29 cellular contexts compared by ENCODE assay signal in the genomic region with DNA sequence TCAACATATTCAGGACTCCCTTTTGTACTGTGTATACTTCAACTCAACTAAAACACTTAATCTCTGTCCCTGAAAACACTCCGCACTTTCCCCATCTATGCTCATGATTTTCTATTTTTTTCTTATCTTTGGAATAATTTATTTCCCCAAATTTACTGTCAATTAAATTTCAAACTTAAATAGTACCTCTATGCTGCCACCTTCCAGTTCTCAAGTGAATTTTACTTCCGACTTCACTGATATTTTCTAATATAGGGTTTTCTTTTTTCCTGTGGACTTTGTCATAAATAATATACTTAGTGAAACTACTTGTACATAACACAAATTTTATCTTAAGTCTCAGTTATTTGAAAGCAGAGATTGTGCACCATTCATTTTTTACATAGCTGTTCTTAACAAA.
A peak's percentile ranks its signal among the peaks of the same experiment; 100 is the strongest.
DNase-seq lines count a peak whose midpoint lies in the region; ATAC-seq and TF ChIP-seq lines count a peak whose summit lies in the region.
"Had no signal": no experiment of that assay in that cellular context is flagged by ENCODE, and none has a peak within 500 bp of the region (broad histone marks: within the 10 kb centered on the region; RNA-seq: fewer than 3 reads in every experiment).

No MANE protein-coding gene starts in this region.

- H3K4me1 ChIP-seq in adipocyte (ENCODE audit: control insufficient read depth, insufficient read depth, low read length) (no peaks in the 10 kb centered on the region), osteoblast (ENCODE audit: insufficient read depth, low read length) (no peaks in the 10 kb centered on the region)
- H3K4me1 ChIP-seq: esophagus muscularis mucosa, prostate gland, stomach had no signal

- no peaks in the 10 kb centered on the region for H4K20me1 ChIP-seq in osteoblast (ENCODE audit: insufficient read depth, low read length)

- no peak overlapping the region for H3K4me3 ChIP-seq in adipocyte (ENCODE audit: low read length)
- no peak overlapping the region for H3K4me3 ChIP-seq in osteoblast (ENCODE audit: insufficient read depth, low read length)
- H3K4me3 ChIP-seq: esophagus muscularis mucosa, K562, lung, prostate gland, stomach had no signal

- no peak for ATAC-seq in HG03108 (IDR thresholded peaks at IDR 0.05; ENCODE audit: unreplicated experiment)
- ATAC-seq: activated naive CD8-positive, alpha-beta T cell treated with anti-CD3 and anti-CD28 coated beads, Interleukin-2, amount 50 U/mL, for 24 hours; K562; naive thymus-derived CD8-positive, alpha-beta T cell; Panc1; sciatic nerve had no signal

- H3K27ac ChIP-seq in osteoblast (ENCODE audit: low read depth, low read length), result no peak overlapping the region
- H3K27ac ChIP-seq: esophagus muscularis mucosa, prostate gland, stomach had no signal

- no peak for DNase-seq in AG09319 (ENCODE audit: extremely low read depth, low read depth)
- peak; percentile 4 for DNase-seq in HCEC 1CT
- DNase-seq in adipocyte (ENCODE audit: low read depth), result peak; percentile 22
- DNase-seq in osteoblast (ENCODE audit: insufficient read length, low spot score, missing footprints), result no peak
- no peak for DNase-seq in activated T-helper 2 cell treated with anti-CD3 and anti-CD28 coated beads, Interferon-gamma antibody, Interleukin-2, Interleukin-4, amounts not matched to agents 10 μg/mL and 5 μg/mL and 100 μg/mL, durations not matched to agents 14 hours and 24 hours and 36 hours (ENCODE audit: low spot score)
- no peak for DNase-seq in middle frontal gyrus (ENCODE audit: extremely low spot score, low spot score)
- DNase-seq: activated CD4-positive, alpha-beta T cell treated with anti-CD3 and anti-CD28 coated beads for 48 hours; activated naive CD8-positive, alpha-beta T cell treated with anti-CD3 and anti-CD28 coated beads, Interleukin-2, amount 50 U/mL, for 24 hours; activated T-cell treated with anti-CD3 and anti-CD28 coated beads, Interleukin-2, amount 50 U/mL, for 1 hour; HFFc6; hypothalamus; naive thymus-derived CD8-positive, alpha-beta T cell; NCI-H1930; NCI-H526; SHP77 treated with DMSO at 0.1 percent for 48 hours; stimulated activated CD4-positive, alpha-beta T cell treated with anti-CD3 and anti-CD28 coated beads, Interleukin-12 subunit alpha, Interleukin-12 subunit beta, amount 100 ng/mL, for 4 hours; stimulated activated CD4-positive, alpha-beta T cell treated with anti-CD3 and anti-CD28 coated beads, Interleukin-2, amount 100 ng/mL, for 48 hours; stomach; SW 1271; T-helper 9 cell had no signal

- no peak overlapping the region for H3K9ac ChIP-seq in adipocyte (ENCODE audit: low read length)

- H3K4me1 Mint-ChIP-seq in activated T-helper 2 cell treated with anti-CD3 and anti-CD28 coated beads, Interferon-gamma antibody, Interleukin-2, Interleukin-4, amounts not matched to agents 10 μg/mL and 5 μg/mL and 100 μg/mL, durations not matched to agents 14 hours and 24 hours and 36 hours (ENCODE audit: low read depth), result no peaks in the 10 kb centered on the region
- H3K4me1 Mint-ChIP-seq: activated naive CD8-positive, alpha-beta T cell treated with anti-CD3 and anti-CD28 coated beads, Interleukin-2, amount 50 U/mL, for 24 hours; CD14-positive monocyte; central memory CD8-positive, alpha-beta T cell; naive thymus-derived CD8-positive, alpha-beta T cell had no signal

- TF ChIP-seq CTCF in AG09319 (IDR thresholded peaks at IDR 0.05; ENCODE audit: low read depth, low read length), result peak; percentile 19
- TF ChIP-seq CTCF in osteoblast (IDR thresholded peaks at IDR 0.05; ENCODE audit: extremely low read depth, low read depth, low read length), result peak; percentile 31

- no peak overlapping the region for H3K27ac Mint-ChIP-seq in activated T-helper 2 cell treated with anti-CD3 and anti-CD28 coated beads, Interferon-gamma antibody, Interleukin-2, Interleukin-4, amounts not matched to agents 10 μg/mL and 5 μg/mL and 100 μg/mL, durations not matched to agents 14 hours and 24 hours and 36 hours
- H3K27ac Mint-ChIP-seq: activated naive CD8-positive, alpha-beta T cell treated with anti-CD3 and anti-CD28 coated beads, Interleukin-2, amount 50 U/mL, for 24 hours; CD14-positive monocyte; HFFc6; naive thymus-derived CD8-positive, alpha-beta T cell had no signal

- intact Hi-C loops in activated T-helper 2 cell treated with anti-CD3 and anti-CD28 coated beads, Interferon-gamma antibody, Interleukin-2, Interleukin-4, amounts not matched to agents 10 μg/mL and 5 μg/mL and 100 μg/mL, durations not matched to agents 14 hours and 24 hours and 36 hours (cut with micrococcal nuclease), result no loop called here

- H3K27me3 ChIP-seq in adipocyte (replicated peaks; ENCODE audit: control insufficient read depth, insufficient read depth, low read length) (no peaks in the 10 kb centered on the region), osteoblast (ENCODE audit: insufficient read depth, low read length) (no peaks in the 10 kb centered on the region)
- H3K27me3 ChIP-seq: esophagus muscularis mucosa, stomach had no signal

- no peaks in the 10 kb centered on the region for H3K79me2 ChIP-seq in osteoblast (ENCODE audit: insufficient read depth, low read length)

- H3K36me3 ChIP-seq in adipocyte (ENCODE audit: control insufficient read depth, insufficient read depth, low read length, severe bottlenecking), result no peaks in the 10 kb centered on the region
- no peaks in the 10 kb centered on the region for H3K36me3 ChIP-seq in osteoblast (ENCODE audit: insufficient read depth, low read length)
- H3K36me3 ChIP-seq: esophagus muscularis mucosa, prostate gland, stomach had no signal

- no peak overlapping the region for H3K4me3 Mint-ChIP-seq in activated T-helper 2 cell treated with anti-CD3 and anti-CD28 coated beads, Interferon-gamma antibody, Interleukin-2, Interleukin-4, amounts not matched to agents 10 μg/mL and 5 μg/mL and 100 μg/mL, durations not matched to agents 14 hours and 24 hours and 36 hours (ENCODE audit: low read depth)
- H3K4me3 Mint-ChIP-seq: activated naive CD8-positive, alpha-beta T cell treated with anti-CD3 and anti-CD28 coated beads, Interleukin-2, amount 50 U/mL, for 24 hours; CD14-positive monocyte; central memory CD8-positive, alpha-beta T cell; HFFc6; naive thymus-derived CD8-positive, alpha-beta T cell had no signal

- no peaks in the 10 kb centered on the region for H3K9me3 Mint-ChIP-seq in activated T-helper 2 cell treated with anti-CD3 and anti-CD28 coated beads, Interferon-gamma antibody, Interleukin-2, Interleukin-4, amounts not matched to agents 10 μg/mL and 5 μg/mL and 100 μg/mL, durations not matched to agents 14 hours and 24 hours and 36 hours
- H3K9me3 Mint-ChIP-seq: activated naive CD8-positive, alpha-beta T cell treated with anti-CD3 and anti-CD28 coated beads, Interleukin-2, amount 50 U/mL, for 24 hours; CD14-positive monocyte; central memory CD8-positive, alpha-beta T cell; HFFc6 had no signal

- no peak overlapping the region for H2AFZ ChIP-seq in osteoblast (ENCODE audit: low read length)

- no peaks in the 10 kb centered on the region for H3K27me3 Mint-ChIP-seq in activated T-helper 2 cell treated with anti-CD3 and anti-CD28 coated beads, Interferon-gamma antibody, Interleukin-2, Interleukin-4, amounts not matched to agents 10 μg/mL and 5 μg/mL and 100 μg/mL, durations not matched to agents 14 hours and 24 hours and 36 hours (ENCODE audit: low read depth)
- H3K27me3 Mint-ChIP-seq: activated naive CD8-positive, alpha-beta T cell treated with anti-CD3 and anti-CD28 coated beads, Interleukin-2, amount 50 U/mL, for 24 hours; central memory CD8-positive, alpha-beta T cell; naive thymus-derived CD8-positive, alpha-beta T cell had no signal

- H3K9me3 ChIP-seq in adipocyte (ENCODE audit: control insufficient read depth, low read length), result no peaks in the 10 kb centered on the region
- no peaks in the 10 kb centered on the region for H3K9me3 ChIP-seq in osteoblast (ENCODE audit: low read depth, low read length)
- H3K9me3 ChIP-seq: esophagus muscularis mucosa, prostate gland, stomach had no signal

- no peak overlapping the region for H3K4me2 ChIP-seq in osteoblast (ENCODE audit: insufficient read depth, low read length)

- H3K36me3 Mint-ChIP-seq in activated T-helper 2 cell treated with anti-CD3 and anti-CD28 coated beads, Interferon-gamma antibody, Interleukin-2, Interleukin-4, amounts not matched to agents 10 μg/mL and 5 μg/mL and 100 μg/mL, durations not matched to agents 14 hours and 24 hours and 36 hours (ENCODE audit: low read depth), result no peaks in the 10 kb centered on the region
- H3K36me3 Mint-ChIP-seq: CD14-positive monocyte; naive thymus-derived CD8-positive, alpha-beta T cell had no signal

Comparison
In these comparisons a context has a peak if more than half of its experiments do, and no peak if none do; other contexts are left out.
1. DNase-seq: peak in HCEC 1CT (single experiment) and adipocyte (single experiment); none in AG09319 (single experiment), osteoblast (single experiment), activated T-helper 2 cell treated with anti-CD3 and anti-CD28 coated beads, Interferon-gamma antibody, Interleukin-2, Interleukin-4, amounts not matched to agents 10 μg/mL and 5 μg/mL and 100 μg/mL, durations not matched to agents 14 hours and 24 hours and 36 hours (single experiment) and middle frontal gyrus (single experiment).